ENCODE assay signal across 12 cellular contexts in the genomic region with DNA sequence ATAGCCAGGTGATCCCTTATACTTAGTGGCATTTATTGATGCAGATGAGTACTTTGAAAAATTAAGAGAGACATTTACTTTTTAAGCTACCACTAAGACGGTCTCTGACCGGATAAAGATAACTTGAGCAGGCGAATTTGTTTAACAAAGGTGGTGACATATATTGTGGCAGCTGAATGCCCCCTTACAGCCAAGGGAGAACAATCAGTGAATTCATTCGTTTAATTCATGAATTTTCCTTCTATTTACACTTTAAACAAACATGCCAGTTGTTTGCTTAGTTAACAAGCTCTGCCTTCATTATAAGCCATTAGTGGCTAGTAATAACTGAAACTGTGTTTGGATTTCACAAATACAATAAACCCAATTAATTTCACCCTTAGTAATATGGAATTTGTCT.
DNase-seq lines count a peak whose midpoint lies in the region; ATAC-seq and TF ChIP-seq lines count a peak whose summit lies in the region.
"Had no signal": no experiment of that assay in that cellular context is flagged by ENCODE, and none has a peak within 500 bp of the region (broad histone marks: within the 10 kb centered on the region; RNA-seq: fewer than 3 reads in every experiment).

No MANE protein-coding gene starts in this region.

- in situ Hi-C loops in IMR-90 (cut with MboI; ENCODE audit: low sequenced_read_pairs): no loop called here

- H3K9me3 ChIP-seq in IMR-90 (ENCODE audit: control insufficient read depth, insufficient read depth, low read length) (no peaks in the 10 kb centered on the region), RWPE2 (ENCODE audit: severe bottlenecking) (no peaks in the 10 kb centered on the region), iPS-18a (ENCODE audit: control insufficient read depth, low read depth, low read length) (no peaks in the 10 kb centered on the region), smooth muscle cell (replicated peaks; ENCODE audit: low read depth) (no peaks in the 10 kb centered on the region)
- H3K9me3 ChIP-seq: heart left ventricle had no signal

- peak overlapping the region; percentile 64 for H3K14ac ChIP-seq in IMR-90 (replicated peaks; ENCODE audit: low read depth, low read length)

- H2AK9ac ChIP-seq in IMR-90 (replicated peaks; ENCODE audit: low read depth, low read length, poor library complexity): no peak overlapping the region

- intact Hi-C loops in IMR-90 (cut with micrococcal nuclease) (loop anchor here (10.0 kb wide), 1 partner anchor 211 kb away; no protein-coding TSS in a partner anchor), Right ventricle myocardium superior (cut with DNase I) (no loop called here)

- ATAC-seq in IMR-90 (ENCODE audit: low read depth) (no peak), RWPE2 (ENCODE audit: low read depth) (no peak), HG03095 (IDR thresholded peaks at IDR 0.05; ENCODE audit: unreplicated experiment) (no peak), Right ventricle myocardium superior (ENCODE audit: poor library complexity) (no peak)

- dilution Hi-C loops in IMR-90 (cut with HindIII; ENCODE audit: low sequenced_read_pairs, unreplicated experiment): no loop called here

- DNase-seq in IMR-90 (no peak), RWPE2 (ENCODE audit: low spot score) (no peak), smooth muscle cell (lab: John Stamatoyannopoulos, UW; ENCODE audit: unreplicated experiment) (no peak), Right ventricle myocardium superior (no peak)
- no peak for DNase-seq in activated T-cell treated with anti-CD3 and anti-CD28 coated beads, Interleukin-2, amount 50 U/mL, for 1 hour
- DNase-seq: activated CD4-positive, alpha-beta T cell treated with anti-CD3 and anti-CD28 coated beads, Interleukin-2, amount 10 ng/mL, durations not matched to agents 7 days and 5 days; activated naive CD4-positive, alpha-beta T cell treated with Interleukin-2 at 50 U/mL for 16 hours; T-helper 1 cell had no signal

- WGBS in IMR-90 (ENCODE audit: extremely low coverage in 2 of 2, insufficient read length in 1 of 2), 2 experiments: no CpG with 5 or more reads among the region's 4 CpGs
- 76% methylated on average over 4 of the region's 4 CpGs for WGBS in smooth muscle cell (ENCODE audit: low lambda C conversion rate)

- H3K27ac ChIP-seq in IMR-90 (ENCODE audit: insufficient read depth, low read length): peak overlapping the region; percentile 20
- peak overlapping the region; percentile 84 for H3K27ac ChIP-seq in RWPE2 (ENCODE audit: poor library complexity, severe bottlenecking)
- no peak overlapping the region for H3K27ac ChIP-seq in iPS-18a (ENCODE audit: low read length)
- H3K27ac ChIP-seq in smooth muscle cell (ENCODE audit: low read depth): peak overlapping the region; percentile 88

- H2BK5ac ChIP-seq in IMR-90 (ENCODE audit: low read depth, low read length, poor library complexity, severe bottlenecking): peak overlapping the region; percentile 90

- H3K36me3 ChIP-seq in IMR-90 (ENCODE audit: control insufficient read depth, insufficient read depth, low read length): no peaks in the 10 kb centered on the region
- no peaks in the 10 kb centered on the region for H3K36me3 ChIP-seq in RWPE2 (ENCODE audit: low read depth)
- H3K36me3 ChIP-seq in iPS-18a (ENCODE audit: control insufficient read depth, low read depth, low read length): no peaks in the 10 kb centered on the region
- H3K36me3 ChIP-seq in smooth muscle cell (ENCODE audit: low read depth): no peaks in the 10 kb centered on the region
- H3K36me3 ChIP-seq: heart left ventricle had no signal

- H3K4me2 ChIP-seq in IMR-90 (ENCODE audit: low read depth, low read length): no peak overlapping the region
- peak overlapping the region; percentile 23 for H3K4me2 ChIP-seq in smooth muscle cell

- H2BK20ac ChIP-seq in IMR-90 (ENCODE audit: low read depth, low read length): peak overlapping the region; percentile 95

- CTCF ChIA-PET in IMR-90 (lab: Yijun Ruan, JAX): interaction anchor here (0.6 to 1.5 kb wide), 4 partner anchors 8 to 747 kb away, joined by 3 read pairs; no protein-coding TSS in a partner anchor

- peak overlapping the region; percentile 76 for H2BK120ac ChIP-seq in IMR-90 (ENCODE audit: low read depth, low read length)

- peak overlapping the region; percentile 49 to 90; a peak in 3 of 4 replicates for H4K8ac ChIP-seq in IMR-90 (ENCODE audit: low read depth in 2 of 2, low read length in 2 of 2)

- no peak overlapping the region for H3K4me3 ChIP-seq in IMR-90 (ENCODE audit: insufficient read depth, low read depth, low read length)
- H3K4me3 ChIP-seq in RWPE2 (ENCODE audit: severe bottlenecking): no peak overlapping the region
- H3K4me3 ChIP-seq in iPS-18a (ENCODE audit: low read length): peak overlapping the region; percentile 10
- H3K4me3 ChIP-seq in smooth muscle cell: no peak overlapping the region
- H3K4me3 ChIP-seq: heart left ventricle, skin epidermis had no signal

- H3K4ac ChIP-seq in IMR-90 (ENCODE audit: low read depth, low read length): peak overlapping the region; percentile 50

- no peak for TF ChIP-seq RAD21 in IMR-90 (IDR thresholded peaks at IDR 0.05; ENCODE audit: low read length)

- peak overlapping the region; percentile 81 for H4K91ac ChIP-seq in IMR-90 (ENCODE audit: insufficient read depth, low read depth, low read length)

- 0 out of 2 replicates have a peak overlapping the region, but pooled peaks have one; percentile 5 for H2AK5ac ChIP-seq in IMR-90 (ENCODE audit: low read depth, low read length)

- peak overlapping the region; percentile 86; the same call in 1 of the 3 replicates for H2BK15ac ChIP-seq in IMR-90 (ENCODE audit: low read depth, low read length)

- H3K27me3 ChIP-seq in IMR-90 (ENCODE audit: control insufficient read depth, insufficient read depth, low read length) (no peaks in the 10 kb centered on the region), RWPE2 (ENCODE audit: insufficient read depth, poor library complexity, severe bottlenecking) (no peaks in the 10 kb centered on the region), iPS-18a (ENCODE audit: control insufficient read depth, insufficient read depth, low read length) (no peaks in the 10 kb centered on the region), smooth muscle cell (ENCODE audit: low read depth) (no peaks in the 10 kb centered on the region)
- H3K27me3 ChIP-seq: heart left ventricle had no signal

- H4K5ac ChIP-seq in IMR-90 (ENCODE audit: low read depth, low read length): peak overlapping the region; percentile 3; the same call in 1 of the 2 replicates

- peaks cover 14 to 46% of the 10 kb centered on the region in 2 experiments; a peak in 3 of 4 replicates for H3K79me1 ChIP-seq in IMR-90 (ENCODE audit: low read depth in 1 of 2, low read length in 2 of 2)

- peaks cover 26% of the 10 kb centered on the region for H3F3A ChIP-seq in smooth muscle cell (ENCODE audit: low read depth)

- H3K79me2 ChIP-seq in smooth muscle cell (ENCODE audit: low read depth): peaks cover 4% of the 10 kb centered on the region

- POLR2A ChIA-PET in IMR-90 (lab: Charles Lee; ENCODE audit: unreplicated experiment): interaction anchor here (0.5 to 1.2 kb wide), 3 partner anchors 9 to 94 kb away, joined by 3 to 8 read pairs (median 4); no protein-coding TSS in a partner anchor

- H3K9me1 ChIP-seq in IMR-90 (ENCODE audit: insufficient read depth, low read length): peaks cover 21% of the 10 kb centered on the region

- no peak for TF ChIP-seq POLR2A in IMR-90 (IDR thresholded peaks at IDR 0.05; ENCODE audit: low read depth, low read length)

- BruUV-seq in IMR-90 (replicated peaks; lab: Mats Ljungman, UMichigan): no TSS peak

- H3K18ac ChIP-seq in IMR-90 (ENCODE audit: low read depth, low read length): peak overlapping the region; percentile 11; the same call in 1 of the 2 replicates

- H4K20me1 ChIP-seq in IMR-90 (ENCODE audit: insufficient read depth, low read length) (no peaks in the 10 kb centered on the region), smooth muscle cell (ENCODE audit: low read depth) (no peaks in the 10 kb centered on the region)

- H2AFZ ChIP-seq in IMR-90 (replicated peaks; ENCODE audit: low read length, poor library complexity) (no peak overlapping the region), smooth muscle cell (ENCODE audit: low read depth) (no peak overlapping the region)

- TF ChIP-seq CTCF in IMR-90 (conservative IDR thresholded peaks at IDR 0.05; ENCODE audit: low read depth, low read length): no peak
- TF ChIP-seq CTCF in RWPE2 (IDR thresholded peaks at IDR 0.05; ENCODE audit: poor library complexity, severe bottlenecking): no peak
- TF ChIP-seq CTCF in smooth muscle cell (IDR thresholded peaks at IDR 0.05; ENCODE audit: borderline replicate concordance, insufficient read depth, poor library complexity, severe bottlenecking): no peak

- peak overlapping the region; percentile 31; the same call in 1 of the 2 replicates for H3K56ac ChIP-seq in IMR-90 (ENCODE audit: extremely low read depth, insufficient read depth, low read length)

- peaks cover 23% of the 10 kb centered on the region for H3K4me1 ChIP-seq in IMR-90 (ENCODE audit: control insufficient read depth, insufficient read depth, low read length)
- H3K4me1 ChIP-seq in RWPE2 (ENCODE audit: insufficient read depth, poor library complexity, severe bottlenecking): peaks cover 41% of the 10 kb centered on the region
- peaks cover 22% of the 10 kb centered on the region for H3K4me1 ChIP-seq in iPS-18a (ENCODE audit: control insufficient read depth, low read depth, low read length)
- peaks cover 37% of the 10 kb centered on the region for H3K4me1 ChIP-seq in smooth muscle cell (ENCODE audit: low read depth)

- peak overlapping the region; percentile 35; the same call in 1 of the 2 replicates for H3K23ac ChIP-seq in IMR-90 (ENCODE audit: low read depth, low read length)

- H3K9ac ChIP-seq in IMR-90 (ENCODE audit: low read depth, low read length): no peak overlapping the region; the same call in 1 of the 2 replicates
- H3K9ac ChIP-seq in iPS-18a (ENCODE audit: low read length): no peak overlapping the region
- H3K9ac ChIP-seq in smooth muscle cell (ENCODE audit: low read depth): no peak overlapping the region

TF ChIP-seq in IMR-90, 13 proteins besides CTCF, POLR2A, EP300 and RAD21 (continues in another document):
- TF ChIP-seq USF2 (IDR thresholded peaks at IDR 0.05; ENCODE audit: low read depth, low read length) (no peak), FOS (IDR thresholded peaks at IDR 0.05; ENCODE audit: low read depth, low read length) (no peak), RFX5 (IDR thresholded peaks at IDR 0.05; ENCODE audit: low read depth, low read length) (no peak), RCOR1 (IDR thresholded peaks at IDR 0.05; ENCODE audit: insufficient replicate concordance, low read length) (no peak), SMC3 (IDR thresholded peaks at IDR 0.05; ENCODE audit: low read depth, low read length) (no peak), CHD1 (IDR thresholded peaks at IDR 0.05; ENCODE audit: low read depth, low read length) (no peak), MXI1 (IDR thresholded peaks at IDR 0.05; ENCODE audit: borderline replicate concordance, low read depth, low read length) (no peak)
